17 cellular contexts compared by ENCODE assay signal in genomic region chr14:37563189-37563588, GRCh38. TPM values are rescaled to one million over a fixed set of nuclear protein-coding genes. Genes with fewer than 3 reads are reported as not detected.
DNase-seq lines count a peak whose midpoint lies in the region; ATAC-seq, FAIRE-seq and TF ChIP-seq lines count a peak whose summit lies in the region.
"Had no signal": no experiment of that assay in that cellular context is flagged by ENCODE, and none has a peak within 500 bp of the region (broad histone marks: within the 10 kb centered on the region; RNA-seq: fewer than 3 reads in every experiment).

No MANE protein-coding gene starts in this region.

- dilution Hi-C loops in IMR-90 (cut with HindIII; ENCODE audit: low sequenced_read_pairs, unreplicated experiment): no loop called here

- H2BK5ac ChIP-seq in IMR-90 (ENCODE audit: low read depth, low read length, poor library complexity, severe bottlenecking): no peak overlapping the region

- FAIRE-seq in colon (lab: Jason Lieb, UNC): peak; percentile 43
- FAIRE-seq: GM12891, GM19239, H1, K562 had no signal

- H3K9me1 ChIP-seq in IMR-90 (ENCODE audit: insufficient read depth, low read length): no peaks in the 10 kb centered on the region

- peaks cover 54% of the 10 kb centered on the region for H3K4me1 Mint-ChIP-seq in mesothelial cell of epicardium

- 0 out of 2 replicates have a peak, but pooled peaks cover 2% of the 10 kb centered on the region for H3K4me1 ChIP-seq in IMR-90 (ENCODE audit: control insufficient read depth, insufficient read depth, low read length)
- H3K4me1 ChIP-seq: BLaER1 had no signal

- intact Hi-C loops in IMR-90 (cut with micrococcal nuclease): no loop called here

- H4K20me1 ChIP-seq in IMR-90 (ENCODE audit: insufficient read depth, low read length): no peaks in the 10 kb centered on the region
- H4K20me1 ChIP-seq: BLaER1 had no signal

- no peak overlapping the region for H2BK15ac ChIP-seq in IMR-90 (ENCODE audit: low read depth, low read length)

- no peak overlapping the region for H3K23ac ChIP-seq in IMR-90 (ENCODE audit: low read depth, low read length)

- POLR2A ChIA-PET in IMR-90 (lab: Charles Lee; ENCODE audit: unreplicated experiment): no interaction called here

- no peaks in the 10 kb centered on the region for H3K27me3 Mint-ChIP-seq in mesothelial cell of epicardium (ENCODE audit: low read depth)

- H3K14ac ChIP-seq in IMR-90 (replicated peaks; ENCODE audit: low read depth, low read length): peak overlapping the region; percentile 4

- H2BK120ac ChIP-seq in IMR-90 (ENCODE audit: low read depth, low read length): 0 out of 2 replicates have a peak overlapping the region, but pooled peaks have one; percentile 2

- no peak overlapping the region for H2BK20ac ChIP-seq in IMR-90 (ENCODE audit: low read depth, low read length)

- WGBS in IMR-90 (ENCODE audit: extremely low coverage in 2 of 2, insufficient read length in 1 of 2), 2 experiments: 86% methylated on average over 2 of the region's 2 CpGs; no CpG with 5 or more reads in 1 of the 2 experiments

- H3K4me3 Mint-ChIP-seq in mesothelial cell of epicardium: no peak overlapping the region

- no peaks in the 10 kb centered on the region for H3K27me3 ChIP-seq in IMR-90 (ENCODE audit: control insufficient read depth, insufficient read depth, low read length)
- H3K27me3 ChIP-seq: BLaER1 had no signal

- DNase-seq in IMR-90: no peak
- no peak for DNase-seq in mesothelial cell of epicardium (ENCODE audit: low spot score in 2 of 2, unreplicated experiment in 2 of 2)
- DNase-seq in effector CD8-positive, alpha-beta T cell (lab: John Stamatoyannopoulos, UW): no peak
- DNase-seq in GDM1 (lab: John Stamatoyannopoulos, UW): no peak
- DNase-seq in inferior parietal cortex (ENCODE audit: extremely low spot score): no peak
- DNase-seq: AML-193, DMS79 had no signal

- H3K9ac ChIP-seq in IMR-90 (ENCODE audit: low read depth, low read length): no peak overlapping the region
- H3K9ac ChIP-seq: BLaER1 had no signal

- no peaks in the 10 kb centered on the region for H3K9me3 ChIP-seq in IMR-90 (ENCODE audit: control insufficient read depth, insufficient read depth, low read length)
- H3K9me3 ChIP-seq: BLaER1, HAP-1 had no signal

- peak overlapping the region; percentile 61; the same call in 1 of the 2 replicates for H2AK5ac ChIP-seq in IMR-90 (ENCODE audit: low read depth, low read length)

- H3K79me1 ChIP-seq in IMR-90 (ENCODE audit: low read depth in 1 of 2, low read length in 2 of 2): no peaks in the 10 kb centered on the region

- H3K36me3 ChIP-seq in IMR-90 (ENCODE audit: control insufficient read depth, insufficient read depth, low read length): no peaks in the 10 kb centered on the region
- H3K36me3 ChIP-seq: BLaER1, HAP-1 had no signal

- CTCF ChIA-PET in IMR-90 (lab: Yijun Ruan, JAX): interaction anchor here (0.6 to 0.7 kb wide), 2 partner anchors 76 to 572 kb away, joined by 3 to 6 read pairs; no protein-coding TSS in a partner anchor

- in situ Hi-C loops in IMR-90 (cut with MboI; ENCODE audit: low sequenced_read_pairs): no loop called here

- 0 out of 2 replicates have a peak overlapping the region, but pooled peaks have one; percentile 83 for H4K5ac ChIP-seq in IMR-90 (ENCODE audit: low read depth, low read length)

- no TSS peak for BruUV-seq in IMR-90 (replicated peaks; lab: Mats Ljungman, UMichigan)

- TF ChIP-seq CTCF in IMR-90 (conservative IDR thresholded peaks at IDR 0.05; ENCODE audit: low read depth, low read length): no peak
- TF ChIP-seq CTCF in mesothelial cell of epicardium (IDR thresholded peaks at IDR 0.05; ENCODE audit: unreplicated experiment): no peak

- H3K18ac ChIP-seq in IMR-90 (ENCODE audit: low read depth, low read length): peak overlapping the region; percentile 77

- H4K8ac ChIP-seq in IMR-90 (ENCODE audit: low read depth in 2 of 2, low read length in 2 of 2): no peak overlapping the region

- H4K91ac ChIP-seq in IMR-90 (ENCODE audit: insufficient read depth, low read depth, low read length): peak overlapping the region; percentile 52; the same call in 1 of the 2 replicates

- H3K4me3 ChIP-seq in IMR-90 (ENCODE audit: insufficient read depth, low read depth, low read length): no peak overlapping the region
- H3K4me3 ChIP-seq: BLaER1, HAP-1, K562 had no signal

- no peak overlapping the region for H3K4me2 ChIP-seq in IMR-90 (ENCODE audit: low read depth, low read length)
- H3K4me2 ChIP-seq: BLaER1 had no signal

- no peaks in the 10 kb centered on the region for H3K9me3 Mint-ChIP-seq in mesothelial cell of epicardium

- peak overlapping the region; percentile 12; the same call in 1 of the 2 replicates for H3K27ac ChIP-seq in IMR-90 (ENCODE audit: insufficient read depth, low read length)
- H3K27ac ChIP-seq: BLaER1, HL-60 had no signal

- no peak for ATAC-seq in IMR-90 (ENCODE audit: low read depth)
- ATAC-seq in GM18868 (IDR thresholded peaks at IDR 0.05; ENCODE audit: unreplicated experiment): no peak
- ATAC-seq: K562 had no signal

- H3K27ac Mint-ChIP-seq in mesothelial cell of epicardium: peak overlapping the region; percentile 47

- no peak for TF ChIP-seq POLR2A in IMR-90 (IDR thresholded peaks at IDR 0.05; ENCODE audit: low read depth, low read length)

- H3K4ac ChIP-seq in IMR-90 (ENCODE audit: low read depth, low read length): 0 out of 2 replicates have a peak overlapping the region, but pooled peaks have one; percentile 2

- H2AFZ ChIP-seq in IMR-90 (replicated peaks; ENCODE audit: low read length, poor library complexity): no peak overlapping the region

- H3K56ac ChIP-seq in IMR-90 (ENCODE audit: extremely low read depth, insufficient read depth, low read length): no peak overlapping the region

- no peak for TF ChIP-seq RAD21 in IMR-90 (IDR thresholded peaks at IDR 0.05; ENCODE audit: low read length)

- no peak overlapping the region for H2AK9ac ChIP-seq in IMR-90 (replicated peaks; ENCODE audit: low read depth, low read length, poor library complexity)

- no peaks in the 10 kb centered on the region for H3K36me3 Mint-ChIP-seq in mesothelial cell of epicardium

TF ChIP-seq in IMR-90, 13 proteins besides CTCF, POLR2A, EP300 and RAD21:
- TF ChIP-seq RCOR1 (IDR thresholded peaks at IDR 0.05; ENCODE audit: insufficient replicate concordance, low read length): no peak
- no peak for TF ChIP-seq NFE2L2 (IDR thresholded peaks at IDR 0.05; ENCODE audit: low read depth, low read length)
- no peak for TF ChIP-seq CEBPB (IDR thresholded peaks at IDR 0.05; ENCODE audit: low read depth, low read length)
- TF ChIP-seq USF2 (IDR thresholded peaks at IDR 0.05; ENCODE audit: low read depth, low read length): no peak
- no peak for TF ChIP-seq CHD1 (IDR thresholded peaks at IDR 0.05; ENCODE audit: low read depth, low read length)
- no peak for TF ChIP-seq MAFK (IDR thresholded peaks at IDR 0.05; ENCODE audit: low read depth, low read length)
- TF ChIP-seq ELK1 (IDR thresholded peaks at IDR 0.05; ENCODE audit: borderline replicate concordance, low read depth, low read length): no peak
- TF ChIP-seq MXI1 (IDR thresholded peaks at IDR 0.05; ENCODE audit: borderline replicate concordance, low read depth, low read length): no peak
- no peak for TF ChIP-seq SMC3 (IDR thresholded peaks at IDR 0.05; ENCODE audit: low read depth, low read length)
- TF ChIP-seq RFX5 (IDR thresholded peaks at IDR 0.05; ENCODE audit: low read depth, low read length): no peak
- no peak for TF ChIP-seq MAZ (IDR thresholded peaks at IDR 0.05; ENCODE audit: borderline replicate concordance, low read depth, low read length)
- TF ChIP-seq FOS (IDR thresholded peaks at IDR 0.05; ENCODE audit: low read depth, low read length): no peak
- no peak for TF ChIP-seq BHLHE40 (IDR thresholded peaks at IDR 0.05; ENCODE audit: low read depth, low read length)

RNA-seq across cellular contexts. Expression of gene FOXA1, which starts 31.9 kb away (rescaled TPM):
- under 0.01 and 0.18 TPM in 2 replicates for total RNA-seq in IMR-90 (2012; rRNA removed)
- 0.09 and 0.31 TPM in 2 replicates for polyA plus RNA-seq in IMR-90 (2012; rRNA removed)
- 0.04 and 0.36 TPM in 2 replicates for polyA plus RNA-seq in IMR-90 (2012; cell fraction: cytosol; rRNA removed)
- 0.30 and 0.38 TPM in 2 replicates for polyA plus RNA-seq in IMR-90 (2012; cell fraction: nucleus; rRNA removed; ENCODE audit: low replicate concordance)
- 19.3 to 21.8 TPM (median 19.7 TPM) in 3 replicates for total RNA-seq in mesothelial cell of epicardium
- total RNA-seq: G401 had no signal

RNA-seq across cellular contexts. Expression of gene TTC6, which starts 32.2 kb away (rescaled TPM):
- total RNA-seq in IMR-90 (2012; rRNA removed): under 0.01 TPM in 2 replicates
- 0.12 TPM in 1 of 2 replicates, not detected in the other for polyA plus RNA-seq in IMR-90 (2012; rRNA removed)
- not detected in 2 replicates for polyA plus RNA-seq in IMR-90 (2012; cell fraction: cytosol; rRNA removed)
- polyA plus RNA-seq in IMR-90 (2012; cell fraction: nucleus; rRNA removed; ENCODE audit: low replicate concordance): 0.04 and 0.07 TPM in 2 replicates
- 2.7 to 3.5 TPM (median 2.8 TPM) in 3 replicates for total RNA-seq in mesothelial cell of epicardium
- total RNA-seq: G401, H1 had no signal

Comparison
In these comparisons a context has a peak if more than half of its experiments do, and no peak if none do; other contexts are left out.
1. RNA of gene FOXA1, which starts 31.9 kb away (total RNA-seq): 19.3 to 21.8 TPM in mesothelial cell of epicardium; under 0.01 to 0.18 TPM in IMR-90; every median in the first group is over 10 times any median in the second.